Comparison of ENCODE assay signal across 8 cellular contexts in the genomic region with DNA sequence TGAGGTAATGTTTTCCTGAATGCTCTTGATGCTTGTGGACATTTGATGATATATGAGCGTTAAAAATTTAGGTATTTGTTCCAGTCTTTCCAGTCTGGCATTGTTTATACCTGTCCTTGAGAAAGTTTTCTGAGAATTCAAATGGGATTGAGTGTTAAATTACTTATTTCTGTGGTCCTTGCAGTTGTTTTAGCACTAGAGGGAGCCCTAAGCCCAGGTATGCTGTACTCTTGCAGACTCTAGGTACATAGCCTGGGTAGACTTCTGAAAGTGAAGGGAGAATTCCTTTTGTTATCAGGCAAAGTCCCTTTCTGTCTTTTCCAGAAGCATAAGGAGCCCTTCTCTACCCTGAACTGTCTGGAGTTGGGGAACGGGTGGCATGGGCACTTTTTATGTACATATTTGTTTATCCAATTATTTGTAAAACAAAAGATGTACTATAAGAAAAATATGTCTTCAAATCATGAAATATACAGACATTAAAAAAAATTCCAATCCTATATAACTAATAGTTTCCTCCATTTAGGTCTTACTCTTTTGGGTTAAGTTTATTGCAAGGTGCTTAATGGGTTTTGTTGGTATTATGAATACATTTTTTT.
DNase-seq lines count a peak whose midpoint lies in the region; FAIRE-seq and TF ChIP-seq lines count a peak whose summit lies in the region.

No MANE protein-coding gene starts in this region.

- TF ChIP-seq POLR2A in H54 (IDR thresholded peaks at IDR 0.05; ENCODE audit: low read depth, low read length): no peak

- H3K4me3 Mint-ChIP-seq in progenitor cell of endocrine pancreas (ENCODE audit: low read depth): no peak overlapping the region

- H3K9me3 Mint-ChIP-seq in progenitor cell of endocrine pancreas (ENCODE audit: low read depth): no peaks in the 10 kb centered on the region

- H3K4me1 Mint-ChIP-seq in progenitor cell of endocrine pancreas (ENCODE audit: low read depth): no peaks in the 10 kb centered on the region

- TF ChIP-seq CTCF in progenitor cell of endocrine pancreas (IDR thresholded peaks at IDR 0.05; ENCODE audit: unreplicated experiment): peak; percentile 91

- no peaks in the 10 kb centered on the region for H3K27me3 Mint-ChIP-seq in progenitor cell of endocrine pancreas

- DNase-seq in stimulated activated CD4-positive, alpha-beta T cell treated with anti-CD3 and anti-CD28 coated beads, Interleukin-12 subunit alpha, Interleukin-12 subunit beta, amount 100 ng/mL, for 48 hours (ENCODE audit: low read depth in 2 of 3, low spot score in 1 of 3): peak in 2 of 3 donors; percentile 4 to 7
- no peak for DNase-seq in stimulated activated CD4-positive, alpha-beta T cell treated with anti-CD3 and anti-CD28 coated beads, Interleukin-4, amount 100 ng/mL, for 24 hours
- DNase-seq in H54 (ENCODE audit: insufficient read length, low spot score) (peak; percentile 2), LoVo (ENCODE audit: low spot score) (peak; percentile 75), SHP77 treated with DMSO at 0.1 percent for 48 hours (lab: John Stamatoyannopoulos, UW) (peak; percentile 62), fibroblast of gingiva (ENCODE audit: low read depth) (peak; percentile 27), progenitor cell of endocrine pancreas (ENCODE audit: low spot score, unreplicated experiment) (peak; percentile 41), amygdala (lab: John Stamatoyannopoulos, UW) (no peak)

- no peak overlapping the region for H3K27ac Mint-ChIP-seq in progenitor cell of endocrine pancreas

- H3K36me3 Mint-ChIP-seq in progenitor cell of endocrine pancreas (ENCODE audit: insufficient read depth): no peaks in the 10 kb centered on the region

- FAIRE-seq in H54 (lab: Jason Lieb, UNC): peak; percentile 57

Comparison
In these comparisons a context has a peak if more than half of its experiments do, and no peak if none do; other contexts are left out.
1. DNase-seq: peak in stimulated activated CD4-positive, alpha-beta T cell treated with anti-CD3 and anti-CD28 coated beads, Interleukin-12 subunit alpha, Interleukin-12 subunit beta, amount 100 ng/mL, for 48 hours (2 of 3), H54 (single experiment), LoVo (single experiment), SHP77 treated with DMSO at 0.1 percent for 48 hours (single experiment), fibroblast of gingiva (single experiment) and progenitor cell of endocrine pancreas (single experiment); none in stimulated activated CD4-positive, alpha-beta T cell treated with anti-CD3 and anti-CD28 coated beads, Interleukin-4, amount 100 ng/mL, for 24 hours (single experiment) and amygdala (0 of 56).